Comparison of ENCODE assay signal across 8 cellular contexts in the genomic region with DNA sequence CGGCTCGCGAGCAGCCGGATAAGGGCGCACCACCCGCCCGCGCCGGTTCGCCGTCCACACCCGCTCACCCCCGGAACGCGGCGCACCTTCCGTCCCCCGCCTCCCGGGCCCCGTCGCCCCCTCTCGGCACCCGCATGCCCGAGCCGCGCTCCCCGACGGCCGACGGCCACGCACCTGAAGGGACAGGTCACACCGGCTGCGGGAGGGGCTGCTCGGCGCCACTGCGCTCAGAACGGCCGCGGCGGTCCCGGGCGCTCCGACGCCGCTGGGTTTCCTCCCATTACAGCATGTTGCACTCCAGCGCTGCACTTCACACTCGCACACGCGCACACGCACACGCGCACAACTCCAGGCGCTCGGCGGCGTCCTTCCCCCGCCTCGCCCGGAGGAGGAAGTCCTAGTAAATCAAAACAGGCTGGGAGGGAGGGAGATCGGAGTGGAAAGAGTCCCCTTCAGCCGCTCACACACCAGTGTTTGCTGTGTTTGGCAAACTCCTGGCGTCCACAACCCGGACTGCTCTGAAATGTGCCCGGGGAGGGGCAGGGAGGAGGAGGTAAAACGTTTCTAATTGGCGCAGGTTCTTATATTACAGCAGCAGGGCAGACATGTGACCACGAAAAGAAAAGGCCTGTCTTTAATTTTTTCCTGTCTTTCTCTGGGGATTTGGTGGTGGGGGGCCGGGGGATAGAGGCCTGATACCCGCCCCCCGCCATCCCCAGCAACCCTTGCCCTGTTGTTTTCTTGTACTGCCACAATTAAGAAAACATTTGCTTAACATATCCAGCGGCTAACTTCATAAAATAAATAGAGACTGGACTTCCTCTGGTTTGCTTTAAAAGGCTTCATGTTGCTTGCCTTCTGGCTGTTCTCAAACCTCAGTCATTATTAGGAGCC.
A peak's percentile ranks its signal among the peaks of the same experiment; 100 is the strongest.
DNase-seq lines count a peak whose midpoint lies in the region; ATAC-seq and TF ChIP-seq lines count a peak whose summit lies in the region.

No MANE protein-coding gene starts in this region.

- peak overlapping the region; percentile 99 for H3K27ac Mint-ChIP-seq in mesothelial cell of epicardium

- H3K27me3 Mint-ChIP-seq in mesothelial cell of epicardium (ENCODE audit: low read depth), result peaks cover 5% of the 10 kb centered on the region

- TF ChIP-seq CTCF in epithelial cell of esophagus (IDR thresholded peaks at IDR 0.05; ENCODE audit: insufficient read depth, low read depth, low read length, missing control alignments), result peak; percentile 11
- no peak for TF ChIP-seq CTCF in mesothelial cell of epicardium (IDR thresholded peaks at IDR 0.05; ENCODE audit: unreplicated experiment)

- peak; percentile 33 for ATAC-seq in HG03135 (IDR thresholded peaks at IDR 0.05; ENCODE audit: unreplicated experiment)

- peak overlapping the region; percentile 91 for H3K4me3 Mint-ChIP-seq in mesothelial cell of epicardium

- peaks cover 46% of the 10 kb centered on the region for H3K4me1 Mint-ChIP-seq in mesothelial cell of epicardium

- H3K36me3 Mint-ChIP-seq in mesothelial cell of epicardium, result no peaks in the 10 kb centered on the region

- no peaks in the 10 kb centered on the region for H3K9me3 Mint-ChIP-seq in mesothelial cell of epicardium

- peak overlapping the region; percentile 70 for H3K4me3 ChIP-seq in epithelial cell of esophagus (ENCODE audit: low read length)

- DNase-seq in NCI-H1417 (lab: John Stamatoyannopoulos, UW) (peak; percentile 67 to 75 (median 67)), NCI-H1417 treated with DMSO at 0.1 percent for 48 hours (lab: John Stamatoyannopoulos, UW) (no peak), NCI-H82 treated with DMSO at 0.1 percent for 48 hours (lab: John Stamatoyannopoulos, UW; ENCODE audit: unreplicated experiment) (peak; percentile 37), activated T-cell treated with anti-CD3 and anti-CD28 coated beads for 4 hours (peak; percentile 17), epithelial cell of esophagus (ENCODE audit: low read depth) (peak; percentile 87), mesothelial cell of epicardium (ENCODE audit: low spot score in 2 of 2, unreplicated experiment in 2 of 2) (peak; percentile 48 to 73)
- peak; percentile 3 to 10 for DNase-seq in stimulated activated CD8-positive, alpha-beta memory T cell treated with anti-CD3 and anti-CD28 coated beads, Interleukin-4, amount 100 ng/mL, for 4 hours (ENCODE audit: low read depth in 2 of 2, low spot score in 1 of 2)
